Comparison of ENCODE assay signal across 8 cellular contexts in the genomic region with DNA sequence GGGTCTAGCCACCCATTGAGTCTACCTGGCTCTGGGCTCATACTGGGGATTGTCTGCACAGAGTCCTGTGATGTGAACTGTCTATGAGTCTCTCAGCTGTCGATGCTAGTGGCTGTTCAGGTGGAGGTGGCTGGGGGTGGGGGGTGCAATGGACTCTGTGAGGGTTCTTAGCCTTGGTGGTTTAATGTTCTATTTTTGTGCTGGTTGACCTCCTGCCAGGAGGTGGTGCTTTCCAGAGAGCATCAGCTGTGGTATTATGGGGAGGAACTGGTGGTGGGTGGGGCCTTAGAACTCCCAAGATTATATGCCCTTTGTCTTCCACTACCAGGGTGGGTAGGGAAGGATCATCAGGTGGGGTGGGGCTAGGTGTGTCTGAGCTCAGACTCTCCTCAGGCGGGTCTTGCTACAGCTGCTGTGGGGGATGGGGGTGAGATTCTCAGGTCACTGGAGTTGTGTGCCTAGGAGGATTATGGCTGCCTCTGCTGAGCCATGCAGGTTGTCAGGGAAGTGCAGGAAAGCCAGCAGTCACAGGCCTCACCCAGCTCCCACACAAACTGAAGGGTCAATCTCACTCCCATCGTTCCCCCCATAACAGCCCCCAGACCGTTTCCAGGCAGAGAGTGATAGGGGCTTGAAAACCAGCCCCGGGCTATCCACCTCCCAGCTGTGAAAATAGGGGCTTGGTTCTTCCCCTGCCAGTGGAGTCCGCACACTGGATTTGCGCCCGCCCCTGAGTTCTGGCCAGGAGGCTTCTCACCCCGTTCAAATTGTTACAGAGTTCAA.
DNase-seq lines count a peak whose midpoint lies in the region; ATAC-seq and TF ChIP-seq lines count a peak whose summit lies in the region.
"Not testable (repeated sequence)": the region's sequence is repeated elsewhere in the genome, so short reads cannot be mapped to it uniquely, and the experiment has no call there.

No MANE protein-coding gene starts in this region.

- H3K4me3 ChIP-seq in transverse colon, result not testable (repeated sequence)

- H3K27ac Mint-ChIP-seq in IgD-negative memory B cell, result peak overlapping the region; percentile 89 to 94 (median 92)
- peak overlapping the region; percentile 76 for H3K27ac Mint-ChIP-seq in dendritic cell treated with granulocyte-macrophage colony-stimulating factor and Interleukin-4, amounts not matched to agents 40 ng/mL and 50 ng/mL, for 4 days

- intact Hi-C loops in dendritic cell treated with granulocyte-macrophage colony-stimulating factor and Interleukin-4, amounts not matched to agents 40 ng/mL and 50 ng/mL, for 4 days (cut with micrococcal nuclease), result loop anchor here (5.0 kb wide), 1 partner anchor 1011 kb away; the partner anchor contains the start of gene STARD4
- intact Hi-C loops in transverse colon (cut with DNase I; ENCODE audit: low total_unique reads), result not testable (repeated sequence)

- H3K27me3 ChIP-seq in transverse colon, result not testable (repeated sequence)

- peak overlapping the region; percentile 54 to 74 (median 61) for H3K27ac ChIP-seq in transverse colon

- peaks cover 69 to 90% (median 75%) of the 10 kb centered on the region in 3 donors for H3K4me1 Mint-ChIP-seq in IgD-negative memory B cell
- peaks cover 66% of the 10 kb centered on the region for H3K4me1 Mint-ChIP-seq in dendritic cell treated with granulocyte-macrophage colony-stimulating factor and Interleukin-4, amounts not matched to agents 40 ng/mL and 50 ng/mL, for 4 days (ENCODE audit: low read depth)

- not testable (repeated sequence) for H3K36me3 ChIP-seq in transverse colon

- ATAC-seq in GM18502 (IDR thresholded peaks at IDR 0.05; ENCODE audit: poor library complexity, unreplicated experiment), result peak; percentile 76
- peak; percentile 51 for ATAC-seq in GM19043 (IDR thresholded peaks at IDR 0.05; ENCODE audit: low read depth, unreplicated experiment)
- ATAC-seq in GM21447 (IDR thresholded peaks at IDR 0.05; ENCODE audit: unreplicated experiment), result peak; percentile 57
- peak; percentile 71 for ATAC-seq in HG02759 (IDR thresholded peaks at IDR 0.05; ENCODE audit: unreplicated experiment)
- peak; percentile 48 for ATAC-seq in HG03108 (IDR thresholded peaks at IDR 0.05; ENCODE audit: unreplicated experiment)

- TF ChIP-seq CTCF in transverse colon (IDR thresholded peaks at IDR 0.05), result peak in 1 of 5 experiments; percentile 17

- peak; percentile 63 for DNase-seq in transverse colon

- 53 to 72% methylated on average over 3 to 9 of the region's 9 CpGs for WGBS in transverse colon (ENCODE audit: low coverage in 1 of 2), 2 donors

- H3K9me3 ChIP-seq in transverse colon, result not testable (repeated sequence)

- TF ChIP-seq POLR2A in transverse colon (IDR thresholded peaks at IDR 0.05), result not testable (repeated sequence)

- peaks cover 14% of the 10 kb centered on the region for H3K36me3 Mint-ChIP-seq in IgD-negative memory B cell
- H3K36me3 Mint-ChIP-seq in dendritic cell treated with granulocyte-macrophage colony-stimulating factor and Interleukin-4, amounts not matched to agents 40 ng/mL and 50 ng/mL, for 4 days (ENCODE audit: low read depth), result not testable (repeated sequence)

- H3K9me3 Mint-ChIP-seq in IgD-negative memory B cell; dendritic cell treated with granulocyte-macrophage colony-stimulating factor and Interleukin-4, amounts not matched to agents 40 ng/mL and 50 ng/mL, for 4 days: not testable (repeated sequence)

- TF ChIP-seq EP300 in transverse colon (IDR thresholded peaks at IDR 0.05; ENCODE audit: low read depth), result not testable (repeated sequence)

- peaks cover 0 to 22% (median 13%) of the 10 kb centered on the region in 4 donors for H3K4me1 ChIP-seq in transverse colon

- H3K27me3 Mint-ChIP-seq in IgD-negative memory B cell; dendritic cell treated with granulocyte-macrophage colony-stimulating factor and Interleukin-4, amounts not matched to agents 40 ng/mL and 50 ng/mL, for 4 days: not testable (repeated sequence)

- H3K4me3 Mint-ChIP-seq in IgD-negative memory B cell, result peak overlapping the region; percentile 84 to 94 (median 88)
- H3K4me3 Mint-ChIP-seq in dendritic cell treated with granulocyte-macrophage colony-stimulating factor and Interleukin-4, amounts not matched to agents 40 ng/mL and 50 ng/mL, for 4 days, result not testable (repeated sequence)

- in situ Hi-C loops in transverse colon (cut with MboI; ENCODE audit: low pct_ligation_motif_present in 1 of 4, low pct_unique_long_range_greater_than_20kb in 1 of 4, low sequenced_read_pairs in 3 of 4), result not testable (repeated sequence)
